In the genomic region with DNA sequence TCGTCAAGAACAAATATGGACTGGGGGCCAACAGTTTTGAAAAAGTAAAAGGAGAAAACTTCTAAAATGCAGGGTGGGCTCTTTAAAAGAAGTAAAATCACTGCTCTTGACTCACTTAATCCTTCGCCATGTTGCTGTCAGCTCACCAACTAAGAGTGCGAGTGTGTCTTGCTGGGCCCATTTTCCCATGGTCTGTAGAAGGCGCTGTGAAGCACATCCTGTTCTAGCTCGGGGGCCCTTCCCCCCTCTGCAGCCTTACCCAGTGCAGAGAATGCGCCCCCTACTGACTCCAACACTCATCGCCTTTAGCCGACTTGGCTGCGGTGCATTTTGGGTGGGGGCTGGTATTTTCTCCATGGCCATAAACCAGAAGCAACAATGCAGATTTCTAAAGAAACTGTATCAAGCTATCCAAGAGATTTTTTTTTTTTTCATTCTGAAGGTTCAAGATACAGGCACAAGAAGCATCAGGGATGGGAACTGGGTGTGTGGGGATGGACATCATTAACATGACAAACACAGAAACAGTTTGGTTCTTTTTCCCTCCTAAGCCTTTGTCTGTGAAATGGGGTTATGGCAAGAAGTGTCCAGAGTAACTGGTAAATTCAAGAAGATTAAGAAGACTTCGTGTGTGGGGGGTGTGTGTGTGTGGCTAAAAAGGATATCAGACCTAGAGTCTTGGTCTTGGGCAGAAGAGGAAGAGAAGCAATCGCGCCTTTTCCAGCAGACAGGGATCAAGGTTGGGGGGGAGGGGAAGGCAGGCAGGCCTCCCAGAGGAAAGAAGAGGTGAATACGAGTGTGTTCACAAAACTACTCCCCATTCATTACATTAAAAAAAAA, we compare ENCODE assay signal across 8 cellular contexts. TPM values are rescaled to one million over a fixed set of nuclear protein-coding genes. Genes with fewer than 3 reads are reported as not detected.
DNase-seq lines count a peak whose midpoint lies in the region; ATAC-seq and TF ChIP-seq lines count a peak whose summit lies in the region.

No MANE protein-coding gene starts in this region.

- H3K4me3 ChIP-seq in AG10803 (ENCODE audit: low read length) = peak overlapping the region; percentile 66

- H3K27ac ChIP-seq in cingulate gyrus (ENCODE audit: low read depth, low read length) = peak overlapping the region; percentile 57

- ATAC-seq in GM19025 (IDR thresholded peaks at IDR 0.05; ENCODE audit: low read depth, unreplicated experiment) = peak; percentile 44
- ATAC-seq in HG03432 (IDR thresholded peaks at IDR 0.05; ENCODE audit: unreplicated experiment) = peak; percentile 64
- ATAC-seq in left colon = peak; percentile 68

- peak; percentile 95 for DNase-seq in AG10803 (ENCODE audit: low read depth)
- peak; percentile 90 for DNase-seq in NCI-H446 treated with DMSO at 0.1 percent for 48 hours (lab: John Stamatoyannopoulos, UW)
- peak; percentile 80 for DNase-seq in activated CD4-positive, alpha-beta T cell treated with anti-CD3 and anti-CD28 coated beads for 1 hour
- DNase-seq in left colon = peak; percentile 94 to 95
- DNase-seq in stimulated activated CD4-positive, alpha-beta T cell treated with anti-CD3 and anti-CD28 coated beads, Interleukin-1b, Interleukin-23, amount 100 ng/mL, for 4 hours (ENCODE audit: low read depth in 2 of 2) = peak; percentile 75 to 85

- intact Hi-C loops in left colon (cut with DNase I, micrococcal nuclease) = loop anchor here in 1 of 2 donors (5.0 kb wide), 1 partner anchor 137 kb away; no protein-coding TSS in a partner anchor

- TF ChIP-seq CTCF in AG10803 (conservative IDR thresholded peaks at IDR 0.05; ENCODE audit: low read length) = peak; percentile 93

RNA-seq across cellular contexts. Expression of a gene that starts 1.7 kb away (rescaled TPM):
- 10 to 100 TPM; 52.5 to 54.2 TPM for total RNA-seq in left colon

RNA-seq across cellular contexts. Expression of a gene that starts 28.8 kb away (rescaled TPM):
- 10 to 100 TPM; 33.1 to 34.1 TPM for total RNA-seq in left colon

RNA-seq across cellular contexts. Expression of a gene that starts 29.1 kb away (rescaled TPM):
- 1 to 10 TPM; 3.7 to 4.0 TPM for total RNA-seq in left colon

Comparison
In these comparisons a context has a peak if more than half of its experiments do, and no peak if none do; other contexts are left out.
1. Peak in every context shown above with its lines: DNase-seq, ATAC-seq, H3K4me3 ChIP-seq and H3K27ac ChIP-seq.